In the genomic region with DNA sequence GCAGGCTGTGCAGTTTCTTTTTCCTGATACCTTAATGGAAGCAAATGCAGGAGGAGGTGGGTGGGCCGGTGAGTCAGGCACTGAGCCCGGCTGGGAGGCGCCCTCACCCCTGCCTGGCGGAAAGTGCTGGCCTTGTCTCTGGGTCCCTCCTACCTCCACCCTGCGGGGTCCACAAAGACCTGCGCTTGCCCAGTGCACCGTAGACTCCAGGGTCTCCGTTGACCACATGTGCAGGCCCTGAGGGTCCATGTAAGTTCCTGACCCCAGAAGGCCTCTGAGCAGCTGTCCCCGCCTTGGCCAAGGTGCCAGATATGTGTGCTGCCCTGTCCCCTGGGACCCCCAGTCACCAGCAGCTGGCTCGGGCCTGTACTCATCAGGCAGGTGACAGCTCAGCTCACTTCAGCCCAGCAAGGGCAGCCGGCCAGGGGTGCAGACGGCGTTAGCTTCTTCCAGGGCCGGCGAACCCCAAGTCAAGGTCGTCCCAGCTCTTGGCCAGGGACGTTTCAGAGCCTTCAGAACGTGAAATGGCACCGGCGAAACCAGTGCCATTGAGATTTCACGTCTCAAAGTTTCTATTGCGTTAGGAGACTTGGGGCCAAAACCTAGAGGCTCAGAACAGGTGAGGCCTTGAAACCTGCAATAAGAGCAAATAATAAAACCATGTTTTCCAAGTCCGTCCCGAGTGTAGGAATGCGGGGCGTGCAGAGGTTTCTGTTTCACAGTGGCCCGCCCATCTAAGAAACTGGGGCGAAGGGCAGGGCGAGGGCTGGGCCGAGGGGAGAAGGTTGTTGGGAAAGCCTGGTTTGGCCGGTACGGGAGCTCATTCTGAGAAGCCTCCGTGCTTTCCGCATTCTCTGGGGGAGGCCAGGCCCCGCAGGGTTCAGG, we compare ENCODE assay signal across 12 cellular contexts. TPM values are rescaled to one million over a fixed set of nuclear protein-coding genes. Genes with fewer than 3 reads are reported as not detected.
DNase-seq lines count a peak whose midpoint lies in the region; ATAC-seq, FAIRE-seq and TF ChIP-seq lines count a peak whose summit lies in the region.
"Had no signal": no experiment of that assay in that cellular context is flagged by ENCODE, and none has a peak within 500 bp of the region (broad histone marks: within the 10 kb centered on the region; RNA-seq: fewer than 3 reads in every experiment).

No MANE protein-coding gene starts in this region.

- DNase-seq in PC-3 (peak; percentile 56), lung (ENCODE audit: low spot score) (peak; percentile 69), D721Med (ENCODE audit: insufficient read length, low spot score) (no peak), ecto neural progenitor cell (ENCODE audit: low spot score) (no peak), SW 1271 (lab: John Stamatoyannopoulos, UW) (no peak), glomerular visceral epithelial cell (ENCODE audit: extremely low spot score) (no peak)
- DNase-seq: activated CD8-positive, alpha-beta T cell treated with anti-CD3 and anti-CD28 coated beads, Interleukin-2, amount 10 ng/mL, durations not matched to agents 7 days and 5 days; activated naive CD4-positive, alpha-beta T cell treated with anti-CD3 and anti-CD28 coated beads, Interleukin-2, amount 10 ng/mL, durations not matched to agents 7 days and 5 days; NCI-H1930; T-helper 17 cell had no signal

- H2AFZ ChIP-seq in PC-3 (ENCODE audit: low read length): no peak overlapping the region

- no peak for ATAC-seq in PC-3
- ATAC-seq in lung (ENCODE audit: insufficient read depth, low FRiP score): peak; percentile 54
- ATAC-seq: activated CD8-positive, alpha-beta T cell treated with anti-CD3 and anti-CD28 coated beads, Interleukin-2, amount 10 ng/mL, durations not matched to agents 7 days and 5 days; T-helper 17 cell had no signal

- no peak for TF ChIP-seq CTCF in PC-3 (conservative IDR thresholded peaks at IDR 0.05; ENCODE audit: low read depth, low read length)
- no peak for TF ChIP-seq CTCF in lung (IDR thresholded peaks at IDR 0.05; ENCODE audit: control extremely low read depth, extremely low read depth)
- no peak for TF ChIP-seq CTCF in D721Med (IDR thresholded peaks at IDR 0.05; ENCODE audit: insufficient read depth, missing control alignments)

- H3K4me1 ChIP-seq in PC-3 (ENCODE audit: insufficient read depth, low read length): peaks cover 29% of the 10 kb centered on the region
- H3K4me1 ChIP-seq in esophagus (ENCODE audit: control insufficient read depth in 2 of 2, insufficient read depth in 2 of 2, low read length in 1 of 2): peaks cover 8 to 45% of the 10 kb centered on the region in 2 donors
- peaks cover 0 to 28% of the 10 kb centered on the region in 2 donors for H3K4me1 ChIP-seq in lung (ENCODE audit: control insufficient read depth in 2 of 2, insufficient read depth in 2 of 2, low read length in 2 of 2)
- peaks cover 0 to 69% (median 58%) of the 10 kb centered on the region in 5 donors for H3K4me1 ChIP-seq in subcutaneous abdominal adipose tissue (ENCODE audit: control insufficient read depth in 5 of 5, insufficient read depth in 5 of 5, low read length in 5 of 5)

- peak overlapping the region; percentile 49 for H3K27ac ChIP-seq in PC-3 (ENCODE audit: low read length)
- H3K27ac ChIP-seq in esophagus (ENCODE audit: low read depth in 2 of 2, low read length in 1 of 2): peak overlapping the region; percentile 95 to 97
- H3K27ac ChIP-seq in lung (ENCODE audit: low read depth in 1 of 2, low read length in 1 of 2): peak overlapping the region; percentile 56 to 87
- peak overlapping the region; percentile 81 for H3K27ac ChIP-seq in subcutaneous abdominal adipose tissue (ENCODE audit: low read depth, low read length)

- no peaks in the 10 kb centered on the region for H3F3A ChIP-seq in PC-3 (ENCODE audit: low read length, unreplicated experiment)

- H3K79me2 ChIP-seq in PC-3 (ENCODE audit: low read length): no peaks in the 10 kb centered on the region

- FAIRE-seq in D721Med (lab: Jason Lieb, UNC): no peak

- POLR2A ChIA-PET in PC-3 (lab: Charles Lee; ENCODE audit: unreplicated experiment): no interaction called here

- no TSS peak for BruUV-seq in PC-3 (replicated peaks; lab: Mats Ljungman, UMichigan)

- intact Hi-C loops in PC-3 (cut with micrococcal nuclease): no loop called here

- no peaks in the 10 kb centered on the region for H3K9me2 ChIP-seq in PC-3 (replicated peaks; ENCODE audit: low read length)

- peak overlapping the region; percentile 53 for H3K4me2 ChIP-seq in PC-3 (ENCODE audit: low read length)

- H4K20me1 ChIP-seq in PC-3 (ENCODE audit: low read length): no peaks in the 10 kb centered on the region

- H3K4me3 ChIP-seq in PC-3 (ENCODE audit: low read length) (no peak overlapping the region), esophagus (ENCODE audit: low read depth in 1 of 2, low read length in 2 of 2) (peak overlapping the region; percentile 37 to 44), lung (no peak overlapping the region), subcutaneous abdominal adipose tissue (ENCODE audit: low read depth in 1 of 5, low read length in 5 of 5) (peak overlapping the region; percentile 21 to 56 (median 47))

- 38 to 48% methylated on average over 35 of the region's 35 CpGs for WGBS in esophagus, 2 donors
- WGBS in lung, 2 donors: 67 to 86% methylated on average over 35 of the region's 35 CpGs

- H3K27me3 ChIP-seq in PC-3 (ENCODE audit: low read length) (no peaks in the 10 kb centered on the region), esophagus (ENCODE audit: control insufficient read depth in 1 of 2, insufficient read depth in 2 of 2, low read length in 2 of 2) (no peaks in the 10 kb centered on the region), lung (ENCODE audit: control insufficient read depth, insufficient read depth) (no peaks in the 10 kb centered on the region), subcutaneous abdominal adipose tissue (ENCODE audit: control insufficient read depth in 5 of 5, insufficient read depth in 4 of 5, low read length in 5 of 5) (no peaks in the 10 kb centered on the region)

- H3K9ac ChIP-seq in PC-3 (ENCODE audit: low read length) (no peak overlapping the region), subcutaneous abdominal adipose tissue (ENCODE audit: low read length in 5 of 5) (peak overlapping the region in 3 of 5 donors; percentile 26 to 64 (median 61))

- CTCF ChIA-PET in PC-3 (lab: Charles Lee): no interaction called here

- H3K9me3 ChIP-seq in PC-3 (ENCODE audit: low read length): no peaks in the 10 kb centered on the region
- H3K9me3 ChIP-seq in esophagus (ENCODE audit: control insufficient read depth in 2 of 2, insufficient read depth in 1 of 2, low read depth in 1 of 2, low read length in 1 of 2): peaks cover 0 to 5% of the 10 kb centered on the region in 2 donors
- peaks cover 0 to 2% of the 10 kb centered on the region in 2 donors for H3K9me3 ChIP-seq in lung (ENCODE audit: control insufficient read depth in 2 of 2, insufficient read depth in 1 of 2, low read length in 1 of 2)
- H3K9me3 ChIP-seq in subcutaneous abdominal adipose tissue (ENCODE audit: control insufficient read depth in 5 of 5, low read length in 5 of 5): no peaks in the 10 kb centered on the region

- H3K36me3 ChIP-seq in PC-3 (ENCODE audit: low read depth, low read length) (no peaks in the 10 kb centered on the region), esophagus (ENCODE audit: control insufficient read depth in 2 of 2, insufficient read depth in 2 of 2, low read length in 1 of 2) (peaks cover 13 to 62% of the 10 kb centered on the region in 2 donors), lung (ENCODE audit: control insufficient read depth in 2 of 2, insufficient read depth in 2 of 2, low read length in 2 of 2) (peaks cover 9 to 43% of the 10 kb centered on the region in 2 donors), subcutaneous abdominal adipose tissue (ENCODE audit: control insufficient read depth in 5 of 5, insufficient read depth in 5 of 5, low read length in 5 of 5) (peaks cover 0 to 80% (median 53%) of the 10 kb centered on the region in 5 donors)

RNA-seq across cellular contexts. Expression of gene METRNL, which starts 12.1 kb away (rescaled TPM):
- total RNA-seq in PC-3 (2014; rRNA removed) (30.6 and 38.5 TPM in 2 replicates), lung (10 to 100 TPM; 48.9 to 81.1 TPM)
- polyA plus RNA-seq in esophagus (100 to 1,000 TPM; 143 to 169 TPM), lung (100 to 1,000 TPM in 1 of 2 donors, 10 to 100 TPM in 1; 48.2 to 181 TPM)

Comparison
In these comparisons a context has a peak if more than half of its experiments do, and no peak if none do; other contexts are left out.
1. DNase-seq: peak in PC-3 (single experiment) and lung (single experiment); none in D721Med (single experiment), ecto neural progenitor cell (single experiment), SW 1271 (0 of 2) and glomerular visceral epithelial cell (single experiment).
2. H3K4me3 ChIP-seq: peak in esophagus (2 of 2) and subcutaneous abdominal adipose tissue (5 of 5); none in PC-3 (single experiment) and lung (single experiment).
3. Peak in every context shown above with its lines, with median percentiles within 50 percentile points of each other: H3K27ac ChIP-seq.